In the genomic region with DNA sequence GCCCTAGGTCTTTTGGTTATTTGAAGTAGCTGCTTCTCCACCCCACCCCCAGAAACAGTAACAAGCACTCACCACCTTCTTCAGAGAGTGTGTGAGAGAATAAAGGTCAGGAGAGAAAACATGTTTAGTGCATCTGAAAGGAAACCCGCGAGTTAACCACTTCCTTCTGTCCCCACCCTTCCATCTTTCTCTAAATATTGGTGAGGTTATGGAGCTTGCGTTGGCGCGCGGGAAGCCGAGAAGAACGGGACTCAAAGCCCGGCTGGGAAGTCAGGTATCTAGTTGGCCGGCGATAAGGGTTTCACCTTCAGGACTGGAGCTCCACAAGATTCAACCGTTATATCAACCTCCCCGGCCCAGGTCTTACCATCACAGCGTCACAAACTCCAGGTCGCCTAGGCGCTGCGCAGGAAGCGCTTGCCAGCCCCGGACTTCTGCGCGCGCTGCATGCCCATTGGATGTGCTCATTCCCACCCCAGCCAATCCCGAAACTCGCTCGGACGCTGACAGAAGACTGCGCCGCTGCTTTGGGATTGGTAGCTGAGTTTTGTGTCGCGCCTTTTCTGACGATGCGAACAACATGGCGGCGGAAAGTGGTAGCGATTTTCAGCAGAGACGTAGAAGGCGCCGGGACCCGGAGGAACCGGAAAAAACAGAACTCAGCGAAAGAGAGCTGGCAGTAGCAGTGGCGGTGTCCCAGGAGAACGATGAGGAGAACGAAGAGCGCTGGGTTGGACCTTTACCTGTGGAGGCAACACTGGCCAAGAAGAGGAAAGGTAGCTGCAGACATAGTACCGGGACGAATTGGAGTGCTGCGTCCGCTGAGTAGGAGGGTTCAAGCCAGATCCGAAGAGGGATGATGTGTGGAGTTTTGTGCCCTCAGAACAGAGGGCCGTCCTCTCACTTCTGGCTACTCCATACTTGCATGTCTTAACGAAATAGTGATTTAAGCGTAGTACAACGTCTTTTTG, we compare ENCODE assay signal across 8 cellular contexts. TPM values are rescaled to one million over a fixed set of nuclear protein-coding genes. Genes with fewer than 3 reads are reported as not detected.
DNase-seq lines count a peak whose midpoint lies in the region; ATAC-seq and TF ChIP-seq lines count a peak whose summit lies in the region.

A gene with protein sequence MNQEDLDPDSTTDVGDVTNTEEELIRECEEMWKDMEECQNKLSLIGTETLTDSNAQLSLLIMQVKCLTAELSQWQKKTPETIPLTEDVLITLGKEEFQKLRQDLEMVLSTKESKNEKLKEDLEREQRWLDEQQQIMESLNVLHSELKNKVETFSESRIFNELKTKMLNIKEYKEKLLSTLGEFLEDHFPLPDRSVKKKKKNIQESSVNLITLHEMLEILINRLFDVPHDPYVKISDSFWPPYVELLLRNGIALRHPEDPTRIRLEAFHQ (minus strand): TSS at position 438 of the 971 bp plus-strand sequence. CDS start 8,261 bp downstream, outside the sequence.
A gene (plus strand): TSS at position 566 of the 971 bp plus-strand sequence. CDS start 15 bp downstream, at position 581.

- under 1% methylated on average over 54 of the region's 54 CpGs for WGBS in right cardiac atrium

- H3K4me1 ChIP-seq in ascending aorta = peaks cover 0 to 12% of the 10 kb centered on the region in 2 donors
- no peaks in the 10 kb centered on the region for H3K4me1 ChIP-seq in right cardiac atrium (ENCODE audit: control insufficient read depth, insufficient read depth, low read length)
- peaks cover 38% of the 10 kb centered on the region for H3K4me1 ChIP-seq in vagina

- peak within 1 kb of the TSS; percentile 75 to 92 for H3K4me3 ChIP-seq in ascending aorta
- peak within 1 kb of the TSS; percentile 70 for H3K4me3 ChIP-seq in right cardiac atrium (ENCODE audit: low read length)
- H3K4me3 ChIP-seq in vagina = peak within 1 kb of the TSS; percentile 66 to 93

- TF ChIP-seq POLR2A in vagina (IDR thresholded peaks at IDR 0.05) = peak in 1 of 2 donors; percentile 36

- no peak for TF ChIP-seq CTCF in ascending aorta (IDR thresholded peaks at IDR 0.05)
- no peak for TF ChIP-seq CTCF in vagina (IDR thresholded peaks at IDR 0.05)

- DNase-seq in NCI-H187 treated with DMSO at 0.1 percent for 48 hours (lab: John Stamatoyannopoulos, UW) = peak; percentile 88
- peak; percentile 90 to 96 for DNase-seq in ascending aorta (ENCODE audit: low spot score in 2 of 2)
- DNase-seq in right cardiac atrium = peak; percentile 95 to 97 (median 96)
- DNase-seq in pulmonary artery endothelial cell (ENCODE audit: low read depth, low spot score) = peak; percentile 87
- peak; percentile 96 to 97 for DNase-seq in vagina (ENCODE audit: extremely low spot score in 2 of 2)

- H3K27me3 ChIP-seq in ascending aorta (no peaks in the 10 kb centered on the region), right cardiac atrium (ENCODE audit: control insufficient read depth, insufficient read depth) (no peaks in the 10 kb centered on the region), vagina (no peaks in the 10 kb centered on the region)

- H3K9me3 ChIP-seq in ascending aorta (no peaks in the 10 kb centered on the region), right cardiac atrium (ENCODE audit: control insufficient read depth, low read length) (no peaks in the 10 kb centered on the region), vagina (no peaks in the 10 kb centered on the region)

- H3K27ac ChIP-seq in ascending aorta = peak within 1 kb of the TSS; percentile 75 to 86
- H3K27ac ChIP-seq in right cardiac atrium (ENCODE audit: low read length) = peak within 1 kb of the TSS; percentile 87
- peak within 1 kb of the TSS; percentile 81 for H3K27ac ChIP-seq in vagina

- ATAC-seq in GM18499 (IDR thresholded peaks at IDR 0.05; ENCODE audit: insufficient read depth, unreplicated experiment) (peak; percentile 98), HG02943 (IDR thresholded peaks at IDR 0.05; ENCODE audit: low read depth, unreplicated experiment) (peak; percentile 99), right cardiac atrium (peak; percentile 100)

- intact Hi-C loops in T-helper 2 cell treated with Interferon-gamma antibody and Interleukin-4, amounts not matched to agents 100 ng/mL and 5 ng/mL, for 36 hours (cut with micrococcal nuclease) = loop anchor here (1.0 to 10.0 kb wide), 10 partner anchors 61 to 1602 kb away; a partner anchor contains a TSS
- intact Hi-C loops in ascending aorta (cut with DNase I) = loop anchor here (2.0 to 5.0 kb wide), 3 partner anchors 62 to 159 kb away; a partner anchor contains a TSS
- intact Hi-C loops in right cardiac atrium (cut with DNase I) = no loop called here
- intact Hi-C loops in vagina (cut with DNase I) = no loop called here

- H3K36me3 ChIP-seq in ascending aorta (peaks cover 2 to 6% of the 10 kb centered on the region in 2 donors), vagina (peaks cover 0 to under 1% of the 10 kb centered on the region in 2 donors)

RNA-seq across cellular contexts. Expression of the first gene that starts in this region (rescaled TPM):
- total RNA-seq in T-helper 2 cell treated with Interferon-gamma antibody and Interleukin-4, amounts not matched to agents 100 ng/mL and 5 ng/mL, for 36 hours = 87.3 and 90.2 TPM in 2 replicates
- total RNA-seq in ascending aorta (5.2 TPM), right cardiac atrium (1 to 10 TPM in 1 of 4 donors, under 1 TPM in 3; 0.28 to 1.1 (median 0.87) TPM), pulmonary artery endothelial cell (17.8 and 22.3 TPM in 2 replicates), vagina (3.4 TPM)
- polyA plus RNA-seq in right cardiac atrium = 0.34 TPM

RNA-seq across cellular contexts. Expression of the second gene that starts in this region (rescaled TPM):
- 59.8 and 66.8 TPM in 2 replicates for total RNA-seq in T-helper 2 cell treated with Interferon-gamma antibody and Interleukin-4, amounts not matched to agents 100 ng/mL and 5 ng/mL, for 36 hours
- 28.6 TPM for total RNA-seq in ascending aorta
- total RNA-seq in right cardiac atrium = 10 to 100 TPM; 19.8 to 23.1 (median 20.9) TPM
- polyA plus RNA-seq in right cardiac atrium = 14.5 TPM
- total RNA-seq in pulmonary artery endothelial cell = 29.9 and 44.7 TPM in 2 replicates
- total RNA-seq in vagina = 57.0 TPM

Comparison
In these comparisons a context has a peak if more than half of its experiments do, and no peak if none do; other contexts are left out.
1. Peak in every context shown above with its lines: DNase-seq, ATAC-seq, H3K4me3 ChIP-seq and H3K27ac ChIP-seq.
2. intact Hi-C loops: an anchor here in T-helper 2 cell treated with Interferon-gamma antibody and Interleukin-4, amounts not matched to agents 100 ng/mL and 5 ng/mL, for 36 hours (1.0 to 10.0 kb wide) and ascending aorta (2.0 to 5.0 kb wide); none called in right cardiac atrium and vagina.